Comparison of ENCODE assay signal across 11 cellular contexts in the genomic region with DNA sequence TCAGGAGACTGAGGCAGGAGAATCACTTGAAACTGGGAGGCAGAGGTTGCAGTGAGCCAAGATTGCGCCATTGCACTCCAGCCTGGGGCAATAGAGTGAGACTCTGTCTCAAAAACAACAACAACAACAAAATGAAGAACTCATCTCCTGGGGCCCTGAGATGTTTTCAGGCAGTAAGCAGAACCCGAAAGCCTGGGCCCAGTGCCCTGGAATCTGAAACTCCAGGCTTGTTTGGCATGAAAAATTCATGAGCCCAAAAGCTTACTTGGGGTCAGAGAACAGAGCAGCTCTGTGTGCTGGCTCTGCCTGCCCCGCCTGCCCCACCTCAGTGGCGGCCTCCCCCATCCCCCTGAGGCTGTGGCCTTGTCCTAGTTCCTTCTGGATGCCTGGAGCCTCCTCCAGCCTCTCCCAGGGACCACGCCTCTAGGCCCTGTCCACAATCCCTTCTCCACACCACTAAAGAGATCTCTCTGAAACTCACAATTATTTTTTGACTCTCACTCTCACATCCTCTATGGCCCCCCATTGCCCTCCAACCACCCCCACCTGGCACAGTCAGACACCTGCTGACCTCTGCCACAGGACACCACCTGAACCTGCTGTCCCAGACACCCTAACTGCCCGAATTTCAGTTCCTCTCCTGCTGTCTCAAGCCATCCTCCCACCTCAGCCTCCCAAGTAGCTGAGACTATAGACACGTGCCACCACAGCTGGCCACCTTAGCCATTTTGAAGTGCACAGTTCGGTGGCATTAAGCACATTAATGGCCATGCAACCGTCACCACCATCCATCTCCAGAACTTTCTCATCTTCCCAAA. TPM values are rescaled to one million over a fixed set of nuclear protein-coding genes. Genes with fewer than 3 reads are reported as not detected.
A peak's percentile ranks its signal among the peaks of the same experiment; 100 is the strongest.
DNase-seq lines count a peak whose midpoint lies in the region; ATAC-seq and TF ChIP-seq lines count a peak whose summit lies in the region.
"Had no signal": no experiment of that assay in that cellular context is flagged by ENCODE, and none has a peak within 500 bp of the region (broad histone marks: within the 10 kb centered on the region; RNA-seq: fewer than 3 reads in every experiment).

No MANE protein-coding gene starts in this region.

- H3K36me3 Mint-ChIP-seq in WTC11 = no peaks in the 10 kb centered on the region

- ATAC-seq in HG03342 (IDR thresholded peaks at IDR 0.05; ENCODE audit: unreplicated experiment) (peak; percentile 45), omental fat pad (ENCODE audit: low FRiP score) (peak; percentile 71), WTC11 (no peak), GM21526 (IDR thresholded peaks at IDR 0.05; ENCODE audit: low FRiP score, unreplicated experiment) (no peak)

- DNase-seq in G401 (ENCODE audit: low spot score) (peak; percentile 22), epidermal melanocyte (ENCODE audit: insufficient read length, low spot score) (peak; percentile 97), omental fat pad (ENCODE audit: low spot score) (no peak), WTC11 (ENCODE audit: low spot score) (no peak)
- no peak for DNase-seq in activated CD4-positive, alpha-beta T cell treated with anti-CD3 and anti-CD28 coated beads for 4 hours
- no peak for DNase-seq in stimulated activated CD4-positive, alpha-beta T cell treated with anti-CD3 and anti-CD28 coated beads, Interleukin-2, amount 100 ng/mL, for 48 hours
- DNase-seq: kidney glomerular epithelial cell; OCI-M1; stimulated activated CD8-positive, alpha-beta memory T cell treated with anti-CD3 and anti-CD28 coated beads, Interleukin-4, amount 100 ng/mL, for 48 hours had no signal

- H3K27me3 Mint-ChIP-seq in WTC11 (ENCODE audit: low read depth) = no peaks in the 10 kb centered on the region

- H3K9me3 Mint-ChIP-seq in WTC11 = no peaks in the 10 kb centered on the region

- no peak for TF ChIP-seq CTCF in omental fat pad (IDR thresholded peaks at IDR 0.05)
- no peak for TF ChIP-seq CTCF in WTC11 (IDR thresholded peaks at IDR 0.05)

- CTCF ChIA-PET in WTC11 (lab: Charles Lee) = interaction anchor here (1.7 to 1.9 kb wide), 2 partner anchors 13 to 50 kb away, joined by 6 to 10 read pairs; no protein-coding TSS in a partner anchor

- in situ Hi-C loops in G401 (cut with HindIII; ENCODE audit: low sequenced_read_pairs) = no loop called here

- POLR2A ChIA-PET in WTC11 (lab: Charles Lee) = no interaction called here

- no peak overlapping the region for H3K27ac Mint-ChIP-seq in WTC11

- no peak overlapping the region for H3K4me3 Mint-ChIP-seq in WTC11

- no peaks in the 10 kb centered on the region for H3K4me1 Mint-ChIP-seq in WTC11

TF ChIP-seq in WTC11, 78 proteins besides CTCF, POLR2A, EP300 and RAD21 (continues in another document):
- no peak for TF ChIP-seq NR1H2 (CRISPR knock-in tag; IDR thresholded peaks at IDR 0.05)
- TF ChIP-seq ELF4 (CRISPR knock-in tag; IDR thresholded peaks at IDR 0.05; ENCODE audit: low read depth) = no peak
- TF ChIP-seq, protein P1, sequence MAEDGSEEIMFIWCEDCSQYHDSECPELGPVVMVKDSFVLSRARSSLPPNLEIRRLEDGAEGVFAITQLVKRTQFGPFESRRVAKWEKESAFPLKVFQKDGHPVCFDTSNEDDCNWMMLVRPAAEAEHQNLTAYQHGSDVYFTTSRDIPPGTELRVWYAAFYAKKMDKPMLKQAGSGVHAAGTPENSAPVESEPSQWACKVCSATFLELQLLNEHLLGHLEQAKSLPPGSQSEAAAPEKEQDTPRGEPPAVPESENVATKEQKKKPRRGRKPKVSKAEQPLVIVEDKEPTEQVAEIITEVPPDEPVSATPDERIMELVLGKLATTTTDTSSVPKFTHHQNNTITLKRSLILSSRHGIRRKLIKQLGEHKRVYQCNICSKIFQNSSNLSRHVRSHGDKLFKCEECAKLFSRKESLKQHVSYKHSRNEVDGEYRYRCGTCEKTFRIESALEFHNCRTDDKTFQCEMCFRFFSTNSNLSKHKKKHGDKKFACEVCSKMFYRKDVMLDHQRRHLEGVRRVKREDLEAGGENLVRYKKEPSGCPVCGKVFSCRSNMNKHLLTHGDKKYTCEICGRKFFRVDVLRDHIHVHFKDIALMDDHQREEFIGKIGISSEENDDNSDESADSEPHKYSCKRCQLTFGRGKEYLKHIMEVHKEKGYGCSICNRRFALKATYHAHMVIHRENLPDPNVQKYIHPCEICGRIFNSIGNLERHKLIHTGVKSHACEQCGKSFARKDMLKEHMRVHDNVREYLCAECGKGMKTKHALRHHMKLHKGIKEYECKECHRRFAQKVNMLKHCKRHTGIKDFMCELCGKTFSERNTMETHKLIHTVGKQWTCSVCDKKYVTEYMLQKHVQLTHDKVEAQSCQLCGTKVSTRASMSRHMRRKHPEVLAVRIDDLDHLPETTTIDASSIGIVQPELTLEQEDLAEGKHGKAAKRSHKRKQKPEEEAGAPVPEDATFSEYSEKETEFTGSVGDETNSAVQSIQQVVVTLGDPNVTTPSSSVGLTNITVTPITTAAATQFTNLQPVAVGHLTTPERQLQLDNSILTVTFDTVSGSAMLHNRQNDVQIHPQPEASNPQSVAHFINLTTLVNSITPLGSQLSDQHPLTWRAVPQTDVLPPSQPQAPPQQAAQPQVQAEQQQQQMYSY (CRISPR knock-in tag; IDR thresholded peaks at IDR 0.05) = no peak
- TF ChIP-seq, protein P2, sequence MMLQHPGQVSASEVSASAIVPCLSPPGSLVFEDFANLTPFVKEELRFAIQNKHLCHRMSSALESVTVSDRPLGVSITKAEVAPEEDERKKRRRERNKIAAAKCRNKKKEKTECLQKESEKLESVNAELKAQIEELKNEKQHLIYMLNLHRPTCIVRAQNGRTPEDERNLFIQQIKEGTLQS (CRISPR knock-in tag; conservative IDR thresholded peaks at IDR 0.05) = no peak
- TF ChIP-seq, protein P3, sequence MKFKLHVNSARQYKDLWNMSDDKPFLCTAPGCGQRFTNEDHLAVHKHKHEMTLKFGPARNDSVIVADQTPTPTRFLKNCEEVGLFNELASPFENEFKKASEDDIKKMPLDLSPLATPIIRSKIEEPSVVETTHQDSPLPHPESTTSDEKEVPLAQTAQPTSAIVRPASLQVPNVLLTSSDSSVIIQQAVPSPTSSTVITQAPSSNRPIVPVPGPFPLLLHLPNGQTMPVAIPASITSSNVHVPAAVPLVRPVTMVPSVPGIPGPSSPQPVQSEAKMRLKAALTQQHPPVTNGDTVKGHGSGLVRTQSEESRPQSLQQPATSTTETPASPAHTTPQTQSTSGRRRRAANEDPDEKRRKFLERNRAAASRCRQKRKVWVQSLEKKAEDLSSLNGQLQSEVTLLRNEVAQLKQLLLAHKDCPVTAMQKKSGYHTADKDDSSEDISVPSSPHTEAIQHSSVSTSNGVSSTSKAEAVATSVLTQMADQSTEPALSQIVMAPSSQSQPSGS (CRISPR knock-in tag; IDR thresholded peaks at IDR 0.05; ENCODE audit: borderline replicate concordance, low read depth) = no peak
- no peak for TF ChIP-seq HMGA2 (CRISPR knock-in tag; IDR thresholded peaks at IDR 0.05)
- TF ChIP-seq EMX1 (CRISPR knock-in tag; IDR thresholded peaks at IDR 0.05) = no peak
- TF ChIP-seq, protein P4, sequence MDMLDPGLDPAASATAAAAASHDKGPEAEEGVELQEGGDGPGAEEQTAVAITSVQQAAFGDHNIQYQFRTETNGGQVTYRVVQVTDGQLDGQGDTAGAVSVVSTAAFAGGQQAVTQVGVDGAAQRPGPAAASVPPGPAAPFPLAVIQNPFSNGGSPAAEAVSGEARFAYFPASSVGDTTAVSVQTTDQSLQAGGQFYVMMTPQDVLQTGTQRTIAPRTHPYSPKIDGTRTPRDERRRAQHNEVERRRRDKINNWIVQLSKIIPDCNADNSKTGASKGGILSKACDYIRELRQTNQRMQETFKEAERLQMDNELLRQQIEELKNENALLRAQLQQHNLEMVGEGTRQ (CRISPR knock-in tag; IDR thresholded peaks at IDR 0.05) = no peak
- TF ChIP-seq, protein P5, sequence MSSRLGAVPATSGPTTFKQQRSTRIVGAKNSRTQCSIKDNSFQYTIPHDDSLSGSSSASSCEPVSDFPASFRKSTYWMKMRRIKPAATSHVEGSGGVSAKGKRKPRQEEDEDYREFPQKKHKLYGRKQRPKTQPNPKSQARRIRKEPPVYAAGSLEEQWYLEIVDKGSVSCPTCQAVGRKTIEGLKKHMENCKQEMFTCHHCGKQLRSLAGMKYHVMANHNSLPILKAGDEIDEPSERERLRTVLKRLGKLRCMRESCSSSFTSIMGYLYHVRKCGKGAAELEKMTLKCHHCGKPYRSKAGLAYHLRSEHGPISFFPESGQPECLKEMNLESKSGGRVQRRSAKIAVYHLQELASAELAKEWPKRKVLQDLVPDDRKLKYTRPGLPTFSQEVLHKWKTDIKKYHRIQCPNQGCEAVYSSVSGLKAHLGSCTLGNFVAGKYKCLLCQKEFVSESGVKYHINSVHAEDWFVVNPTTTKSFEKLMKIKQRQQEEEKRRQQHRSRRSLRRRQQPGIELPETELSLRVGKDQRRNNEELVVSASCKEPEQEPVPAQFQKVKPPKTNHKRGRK (CRISPR knock-in tag; IDR thresholded peaks at IDR 0.05; ENCODE audit: borderline replicate concordance) = no peak
- TF ChIP-seq, protein P6, sequence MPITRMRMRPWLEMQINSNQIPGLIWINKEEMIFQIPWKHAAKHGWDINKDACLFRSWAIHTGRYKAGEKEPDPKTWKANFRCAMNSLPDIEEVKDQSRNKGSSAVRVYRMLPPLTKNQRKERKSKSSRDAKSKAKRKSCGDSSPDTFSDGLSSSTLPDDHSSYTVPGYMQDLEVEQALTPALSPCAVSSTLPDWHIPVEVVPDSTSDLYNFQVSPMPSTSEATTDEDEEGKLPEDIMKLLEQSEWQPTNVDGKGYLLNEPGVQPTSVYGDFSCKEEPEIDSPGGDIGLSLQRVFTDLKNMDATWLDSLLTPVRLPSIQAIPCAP (CRISPR knock-in tag; IDR thresholded peaks at IDR 0.05) = no peak
- no peak for TF ChIP-seq ZNF232 (CRISPR knock-in tag; IDR thresholded peaks at IDR 0.05)

RNA-seq across cellular contexts. Expression of a gene that starts 6.9 kb away (rescaled TPM):
- total RNA-seq in G401 (2014; rRNA removed; shearing (Covaris generic)) = 75.0 and 80.7 TPM in 2 replicates
- total RNA-seq in omental fat pad (1 to 10 TPM in 3 of 4 donors, not detected in 1; 1.8 to 8.2 (median 2.4) TPM), WTC11 (2021) (127 to 176 TPM (median 174 TPM) in 3 replicates)

RNA-seq across cellular contexts. Expression of a gene that starts 25.2 kb away (rescaled TPM):
- 12.4 and 15.6 TPM in 2 replicates for total RNA-seq in G401 (2014; rRNA removed; shearing (Covaris generic))
- total RNA-seq in omental fat pad (10 to 100 TPM in 1 of 4 donors, 1 to 10 TPM in 3; 2.9 to 21.4 (median 7.5) TPM), WTC11 (2021) (2.1 to 3.3 TPM (median 2.5 TPM) in 3 replicates)

RNA-seq across cellular contexts. Expression of a gene that starts 28.2 kb away (rescaled TPM):
- 17.4 and 27.0 TPM in 2 replicates for total RNA-seq in G401 (2014; rRNA removed; shearing (Covaris generic))
- total RNA-seq in omental fat pad (10 to 100 TPM in 3 of 4 donors, 1 to 10 TPM in 1; 9.1 to 36.3 (median 16.3) TPM), WTC11 (2021) (43.6 to 50.9 TPM (median 49.3 TPM) in 3 replicates)

RNA-seq across cellular contexts. Expression of a gene that starts 31.3 kb away (rescaled TPM):
- total RNA-seq in G401 (2014; rRNA removed; shearing (Covaris generic)) = 7.4 and 12.8 TPM in 2 replicates
- total RNA-seq in omental fat pad (100 to 1,000 TPM in 2 of 4 donors, 10 to 100 TPM in 2; 49.3 to 114 (median 85.0) TPM), WTC11 (2021) (102 to 111 TPM (median 109 TPM) in 3 replicates)

RNA-seq across cellular contexts. Expression of a gene that starts 50.3 kb away (rescaled TPM):
- 50.9 and 58.5 TPM in 2 replicates for total RNA-seq in G401 (2014; rRNA removed; shearing (Covaris generic))
- 10 to 100 TPM; 12.9 to 16.6 (median 15.4) TPM for total RNA-seq in omental fat pad
- total RNA-seq in WTC11 (2021) = 50.3 to 59.4 TPM (median 53.8 TPM) in 3 replicates

Comparison
In these comparisons a context has a peak if more than half of its experiments do, and no peak if none do; other contexts are left out.
1. DNase-seq: peak in G401 (single experiment) and epidermal melanocyte (single experiment); none in omental fat pad (single experiment), WTC11 (single experiment), activated CD4-positive, alpha-beta T cell treated with anti-CD3 and anti-CD28 coated beads for 4 hours (0 of 2) and stimulated activated CD4-positive, alpha-beta T cell treated with anti-CD3 and anti-CD28 coated beads, Interleukin-2, amount 100 ng/mL, for 48 hours (0 of 2).
2. ATAC-seq: peak in HG03342 (single experiment) and omental fat pad (single experiment); none in WTC11 (single experiment) and GM21526 (single experiment).